11 cellular contexts compared by ENCODE assay signal in genomic region chr9:80156725-80157124, GRCh38.
A peak's percentile ranks its signal among the peaks of the same experiment; 100 is the strongest.
DNase-seq lines count a peak whose midpoint lies in the region; ATAC-seq and TF ChIP-seq lines count a peak whose summit lies in the region.
"Had no signal": no experiment of that assay in that cellular context is flagged by ENCODE, and none has a peak within 500 bp of the region (broad histone marks: within the 10 kb centered on the region; RNA-seq: fewer than 3 reads in every experiment).

No MANE protein-coding gene starts in this region.

- TF ChIP-seq CTCF in epithelial cell of esophagus (IDR thresholded peaks at IDR 0.05; ENCODE audit: insufficient read depth, low read depth, low read length, missing control alignments) = no peak

- no peak overlapping the region for H3K4me3 ChIP-seq in epithelial cell of esophagus (ENCODE audit: low read length)
- H3K4me3 ChIP-seq: K562, pancreas had no signal

- ATAC-seq in GM18907 (IDR thresholded peaks at IDR 0.05; ENCODE audit: unreplicated experiment) = peak; percentile 77
- peak; percentile 49 for ATAC-seq in GM21723 (IDR thresholded peaks at IDR 0.05; ENCODE audit: unreplicated experiment)
- ATAC-seq in HG03280 (IDR thresholded peaks at IDR 0.05; ENCODE audit: unreplicated experiment) = peak; percentile 74
- ATAC-seq: K562, pancreas, T-cell had no signal

- DNase-seq in epithelial cell of esophagus (ENCODE audit: low read depth) (peak; percentile 6), SKM-1 (lab: John Stamatoyannopoulos, UW; ENCODE audit: unreplicated experiment) (no peak), UCSD-AML1 (lab: John Stamatoyannopoulos, UW; ENCODE audit: unreplicated experiment) (no peak), NCI-H187 (lab: John Stamatoyannopoulos, UW) (no peak), mesenteric fat pad (ENCODE audit: low spot score) (no peak)
- DNase-seq: pancreas, T-cell had no signal
